ENCODE assay signal across 15 cellular contexts in the genomic region with DNA sequence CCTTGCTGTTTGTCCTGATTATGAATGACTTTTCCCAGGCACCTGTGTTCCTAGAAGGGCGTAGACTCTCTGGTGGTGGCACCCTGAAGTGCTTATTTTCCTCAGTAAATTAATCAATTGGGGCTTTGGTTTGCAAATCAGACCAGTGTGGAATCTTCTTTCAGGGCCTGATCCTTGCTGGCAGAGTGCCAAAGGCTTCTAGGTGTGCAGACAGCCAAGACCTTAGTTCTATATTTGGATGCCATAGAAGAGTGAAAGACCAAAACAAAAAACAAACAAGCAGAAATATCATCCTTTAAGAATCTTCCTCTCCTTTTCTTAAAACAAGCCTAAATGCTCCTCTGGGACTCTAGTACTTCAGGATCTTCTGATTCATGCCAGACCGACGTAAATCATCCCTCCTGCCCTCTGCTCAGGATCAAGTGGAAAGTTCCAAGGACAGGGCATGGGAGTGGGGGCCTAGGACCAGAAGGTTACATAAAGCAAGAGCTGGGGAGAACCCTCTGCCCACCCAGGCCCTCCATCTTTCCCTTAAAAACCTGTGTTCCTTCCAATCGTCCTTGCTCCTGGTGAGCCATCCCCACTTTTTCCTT.
DNase-seq lines count a peak whose midpoint lies in the region; ATAC-seq and TF ChIP-seq lines count a peak whose summit lies in the region.
"Had no signal": no experiment of that assay in that cellular context is flagged by ENCODE, and none has a peak within 500 bp of the region (broad histone marks: within the 10 kb centered on the region; RNA-seq: fewer than 3 reads in every experiment).

No MANE protein-coding gene starts in this region.

- H3K4me1 ChIP-seq in breast epithelium = no peaks in the 10 kb centered on the region
- H3K4me1 ChIP-seq: left ventricle myocardium inferior had no signal

- H3K9me3 ChIP-seq in breast epithelium = no peaks in the 10 kb centered on the region
- H3K9me3 ChIP-seq: left ventricle myocardium inferior had no signal

- intact Hi-C loops in MCF 10A (cut with micrococcal nuclease) (no loop called here), breast epithelium (cut with DNase I; ENCODE audit: low total_unique reads) (no loop called here)

- H3K27me3 ChIP-seq in breast epithelium = no peaks in the 10 kb centered on the region

- H3K4me3 Mint-ChIP-seq in MCF 10A (ENCODE audit: unreplicated experiment) (no peak overlapping the region), memory B cell (no peak overlapping the region)
- H3K4me3 Mint-ChIP-seq: CD8-positive, alpha-beta memory T cell had no signal

- no peak overlapping the region for H3K27ac ChIP-seq in breast epithelium
- H3K27ac ChIP-seq: left ventricle myocardium inferior had no signal

- no peaks in the 10 kb centered on the region for H3K27me3 Mint-ChIP-seq in MCF 10A (ENCODE audit: insufficient read depth, unreplicated experiment)
- H3K27me3 Mint-ChIP-seq in memory B cell = peaks cover 1% of the 10 kb centered on the region

- peak; percentile 22 for DNase-seq in MCF 10A (ENCODE audit: unreplicated experiment)
- DNase-seq in breast epithelium (ENCODE audit: low spot score in 2 of 2) = no peak
- peak; percentile 69 for DNase-seq in NCI-H82 treated with DMSO at 0.1 percent for 48 hours (lab: John Stamatoyannopoulos, UW; ENCODE audit: unreplicated experiment)
- no peak for DNase-seq in memory B cell (ENCODE audit: low spot score in 2 of 2)
- DNase-seq in GM10266 (ENCODE audit: extremely low spot score) = no peak
- no peak for DNase-seq in HUDEP-2 (lab: John Stamatoyannopoulos, UW; ENCODE audit: unreplicated experiment in 76 of 76)
- DNase-seq: activated CD4-positive, alpha-beta T cell treated with anti-CD3 and anti-CD28 coated beads, Interleukin-2, amount 50 U/mL, for 1 hour; CD8-positive, alpha-beta memory T cell; cerebellar nuclear complex; effector CD8-positive, alpha-beta T cell; left ventricle myocardium inferior; NCI-H1105 treated with DMSO at 0.1 percent for 48 hours; Right ventricle myocardium superior; T-helper 1 cell had no signal

- no peaks in the 10 kb centered on the region for H3K9me3 Mint-ChIP-seq in MCF 10A (ENCODE audit: unreplicated experiment)
- no peaks in the 10 kb centered on the region for H3K9me3 Mint-ChIP-seq in memory B cell

- TF ChIP-seq POLR2A in breast epithelium (IDR thresholded peaks at IDR 0.05) = no peak

- ATAC-seq in memory B cell (ENCODE audit: low read depth) (no peak), GM21367 (IDR thresholded peaks at IDR 0.05; ENCODE audit: unreplicated experiment) (no peak)

- H3K36me3 Mint-ChIP-seq in MCF 10A (ENCODE audit: insufficient read depth, unreplicated experiment) = no peaks in the 10 kb centered on the region
- H3K36me3 Mint-ChIP-seq in memory B cell = no peaks in the 10 kb centered on the region

- H3K27ac Mint-ChIP-seq in MCF 10A (ENCODE audit: low read depth, unreplicated experiment) = no peak overlapping the region
- H3K27ac Mint-ChIP-seq in memory B cell = peak overlapping the region; percentile 36
- H3K27ac Mint-ChIP-seq: CD8-positive, alpha-beta memory T cell had no signal

- TF ChIP-seq CTCF in MCF 10A (IDR thresholded peaks at IDR 0.05; ENCODE audit: unreplicated experiment) = no peak
- TF ChIP-seq CTCF in breast epithelium (IDR thresholded peaks at IDR 0.05) = no peak
- TF ChIP-seq CTCF in GM10266 (IDR thresholded peaks at IDR 0.05; ENCODE audit: control insufficient read depth, insufficient read depth, low read depth, missing control alignments) = no peak

- CTCF ChIA-PET in MCF 10A (lab: Yijun Ruan, JAX) = interaction anchor here (0.5 kb wide), 1 partner anchor 123 kb away, joined by 3 read pairs; no protein-coding TSS in a partner anchor

- BruUV-seq in MCF 10A (replicated peaks; lab: Mats Ljungman, UMichigan) = no TSS peak

- POLR2A ChIA-PET in MCF 10A (lab: Yijun Ruan, JAX) = no interaction called here

- H3K36me3 ChIP-seq in breast epithelium = no peaks in the 10 kb centered on the region
- H3K36me3 ChIP-seq: left ventricle myocardium inferior had no signal

- no peaks in the 10 kb centered on the region for H3K4me1 Mint-ChIP-seq in MCF 10A (ENCODE audit: insufficient read depth, unreplicated experiment)
- H3K4me1 Mint-ChIP-seq in memory B cell = peaks cover 6% of the 10 kb centered on the region

- H3K4me3 ChIP-seq in breast epithelium = no peak overlapping the region
- H3K4me3 ChIP-seq: left ventricle myocardium inferior had no signal

Comparison
In these comparisons a context has a peak if more than half of its experiments do, and no peak if none do; other contexts are left out.
1. DNase-seq: peak in MCF 10A (single experiment) and NCI-H82 treated with DMSO at 0.1 percent for 48 hours (single experiment); none in breast epithelium (0 of 2), memory B cell (0 of 2), GM10266 (single experiment) and HUDEP-2 (0 of 76).